ENCODE assay signal across 11 cellular contexts in genomic region chr5:140848332-140849102, GRCh38. TPM values are rescaled to one million over a fixed set of nuclear protein-coding genes. Genes with fewer than 3 reads are reported as not detected.
A peak's percentile ranks its signal among the peaks of the same experiment; 100 is the strongest.
DNase-seq lines count a peak whose midpoint lies in the region; TF ChIP-seq lines count a peak whose summit lies in the region.
"Not testable (repeated sequence)": the region's sequence is repeated elsewhere in the genome, so short reads cannot be mapped to it uniquely, and the experiment has no call there.
"Had no signal": no experiment of that assay in that cellular context is flagged by ENCODE, and none has a peak within 500 bp of the region (broad histone marks: within the 10 kb centered on the region; RNA-seq: fewer than 3 reads in every experiment).

TSS of gene PCDHA9 (plus strand) at chr5:140848382. CDS start at chr5:140848496, 114 bp downstream.

- peak within 1 kb of the TSS; percentile 8 for H3K4me3 Mint-ChIP-seq in mesothelial cell of epicardium
- peak within 1 kb of the TSS; percentile 69 for H3K4me3 Mint-ChIP-seq in type B pancreatic cell

- not testable (repeated sequence) for H3K27me3 Mint-ChIP-seq in mesothelial cell of epicardium (ENCODE audit: low read depth); type B pancreatic cell

- peaks cover 40% of the 10 kb centered on the region for H3K9me3 Mint-ChIP-seq in mesothelial cell of epicardium
- peaks cover 12% of the 10 kb centered on the region for H3K9me3 Mint-ChIP-seq in type B pancreatic cell

- H3K27ac ChIP-seq in brain microvascular endothelial cell = not testable (repeated sequence)

- in situ Hi-C loops in brain microvascular endothelial cell (cut with HindIII; ENCODE audit: low pct_ligation_motif_present, low sequenced_read_pairs) = not testable (repeated sequence)

- H3K4me3 ChIP-seq in H7 (ENCODE audit: insufficient read depth, low read depth, low read length) (peak within 1 kb of the TSS; percentile 1; the same call in 1 of the 2 replicates), endocrine pancreas (ENCODE audit: control insufficient read depth, insufficient read depth, low read length) (peak within 1 kb of the TSS; percentile 38)
- not testable (repeated sequence) for H3K4me3 ChIP-seq in brain microvascular endothelial cell (ENCODE audit: low read depth, low read length)

- H3K9me3 ChIP-seq in endocrine pancreas (ENCODE audit: control insufficient read depth, low read length) = peaks cover 24% of the 10 kb centered on the region

- H3K9ac ChIP-seq in endocrine pancreas (ENCODE audit: control insufficient read depth, insufficient read depth, low read length) = not testable (repeated sequence)

- not testable (repeated sequence) for DNase-seq in H7; brain microvascular endothelial cell; mesothelial cell of epicardium (ENCODE audit: low spot score in 2 of 2, unreplicated experiment in 2 of 2); type B pancreatic cell (ENCODE audit: extremely low spot score, unreplicated experiment)
- peak; percentile 6 for DNase-seq in NCI-H460 (ENCODE audit: extremely low read depth, low read depth)
- DNase-seq in cardiac septum (ENCODE audit: low spot score) = peak; percentile 59

- H3K4me1 ChIP-seq in endocrine pancreas (ENCODE audit: control insufficient read depth, insufficient read depth, low read length) = not testable (repeated sequence)

- H3K36me3 Mint-ChIP-seq in mesothelial cell of epicardium (peaks cover 54% of the 10 kb centered on the region), type B pancreatic cell (peaks cover 20% of the 10 kb centered on the region)

- not testable (repeated sequence) for H3K4me1 Mint-ChIP-seq in mesothelial cell of epicardium; type B pancreatic cell (ENCODE audit: unreplicated experiment)

- not testable (repeated sequence) for H3K36me3 ChIP-seq in H7 (replicated peaks; ENCODE audit: control insufficient read depth, insufficient read depth, low read length); brain microvascular endothelial cell (replicated peaks); endocrine pancreas (ENCODE audit: control insufficient read depth, insufficient read depth, low read length)

- H3K27ac Mint-ChIP-seq in mesothelial cell of epicardium, type B pancreatic cell: not testable (repeated sequence)

- intact Hi-C loops in cardiac septum (cut with DNase I) = not testable (repeated sequence)

- peak; percentile 7 for TF ChIP-seq CTCF in brain microvascular endothelial cell (IDR thresholded peaks at IDR 0.05; ENCODE audit: low read depth, low read length, missing control alignments)
- not testable (repeated sequence) for TF ChIP-seq CTCF in mesothelial cell of epicardium (IDR thresholded peaks at IDR 0.05; ENCODE audit: unreplicated experiment); type B pancreatic cell (conservative IDR thresholded peaks at IDR 0.05)

- not testable (repeated sequence) for H3K27me3 ChIP-seq in H7 (ENCODE audit: control insufficient read depth, insufficient read depth, low read length); brain microvascular endothelial cell (replicated peaks); endocrine pancreas (ENCODE audit: control insufficient read depth, insufficient read depth, low read length)

RNA-seq across cellular contexts. Expression of gene PCDHA9, which starts in this region (rescaled TPM):
- total RNA-seq in H7 (2014; rRNA removed; shearing (Covaris generic)) = 0.03 TPM in 1 of 2 replicates, not detected in the other
- total RNA-seq in NCI-H460 (2014; rRNA removed; shearing (Covaris generic)) = 0.02 TPM in 1 of 2 replicates, not detected in the other
- not detected in 2 replicates for polyA plus RNA-seq in NCI-H460 (2014; cell fraction: nucleus; rRNA removed)
- total RNA-seq in cardiac septum (0.03 TPM), mesothelial cell of epicardium (3.1 to 4.0 TPM (median 3.4 TPM) in 3 replicates), type B pancreatic cell (ENCODE audit: low replicate concordance) (1.5 and 2.5 TPM in 2 replicates)
- total RNA-seq: CD8-positive, alpha-beta T cell; HT-29; M059J had no signal
- polyA plus RNA-seq: IMR-90 had no signal

Comparison
In these comparisons a context has a peak if more than half of its experiments do, and no peak if none do; other contexts are left out.
1. Peak in DNase-seq in NCI-H460; RNA of the gene not detected or under 1 TPM.
2. Peak in DNase-seq in cardiac septum; RNA of the gene not detected or under 1 TPM.